Comparison of ENCODE assay signal across 19 cellular contexts in genomic region chr1:20678599-20678998, GRCh38. TPM values are rescaled to one million over a fixed set of nuclear protein-coding genes. Genes with fewer than 3 reads are reported as not detected.
DNase-seq lines count a peak whose midpoint lies in the region; ATAC-seq and TF ChIP-seq lines count a peak whose summit lies in the region.
"Had no signal": no experiment of that assay in that cellular context is flagged by ENCODE, and none has a peak within 500 bp of the region (broad histone marks: within the 10 kb centered on the region; RNA-seq: fewer than 3 reads in every experiment).

No MANE protein-coding gene starts in this region.

- H3K36me3 ChIP-seq in KMS-11 (ENCODE audit: insufficient read depth) (no peaks in the 10 kb centered on the region), sigmoid colon (no peaks in the 10 kb centered on the region)
- H3K36me3 ChIP-seq: vagina had no signal

- peaks cover 15% of the 10 kb centered on the region for H3K4me1 Mint-ChIP-seq in activated B cell treated with CpG ODN at 0.5 μM for 24 hours
- H3K4me1 Mint-ChIP-seq in stimulated activated memory B cell treated with anti-CD40 and anti-IgM and Interleukin-4, amounts not matched to agents 10 μg/mL and 1 μg/mL and 100 μg/mL, for 72 hours: peaks cover 15% of the 10 kb centered on the region

- H3K4me3 ChIP-seq in KMS-11 (IDR thresholded peaks at IDR 0.05; ENCODE audit: insufficient read depth, low read depth, low read length) (no peak overlapping the region), sigmoid colon (no peak overlapping the region)
- H3K4me3 ChIP-seq: vagina had no signal

- no peaks in the 10 kb centered on the region for H3K79me2 ChIP-seq in KMS-11 (ENCODE audit: insufficient read depth, low read depth)

- no peak for TF ChIP-seq CTCF in KMS-11 (conservative IDR thresholded peaks at IDR 0.05; ENCODE audit: low read depth, low read length)
- no peak for TF ChIP-seq CTCF in activated B cell treated with CpG ODN at 0.5 μM for 24 hours (IDR thresholded peaks at IDR 0.05)
- no peak for TF ChIP-seq CTCF in sigmoid colon (IDR thresholded peaks at IDR 0.05)

- H3K27ac Mint-ChIP-seq in activated B cell treated with CpG ODN at 0.5 μM for 24 hours: peak overlapping the region; percentile 46
- peak overlapping the region; percentile 3 for H3K27ac Mint-ChIP-seq in stimulated activated memory B cell treated with anti-CD40 and anti-IgM and Interleukin-4, amounts not matched to agents 10 μg/mL and 1 μg/mL and 100 μg/mL, for 72 hours
- H3K27ac Mint-ChIP-seq: activated T-helper 1 cell treated with anti-CD3 and anti-CD28 coated beads, Interleukin-12 subunit alpha, Interleukin-12 subunit beta, Interleukin-2, Interleukin-4 antibody, amounts not matched to agents 30 ng/mL and 10 ng/mL and 1 ng/mL, durations not matched to agents 14 hours and 24 hours and 36 hours; HFFc6 had no signal

- H3K27ac ChIP-seq in KMS-11 (no peak overlapping the region), sigmoid colon (no peak overlapping the region)
- H3K27ac ChIP-seq: foreskin keratinocyte, vagina had no signal

- ATAC-seq in Right ventricle myocardium inferior (no peak), Right ventricle myocardium superior (ENCODE audit: poor library complexity) (no peak), activated B cell treated with CpG ODN at 0.5 μM for 24 hours (ENCODE audit: low read depth) (peak; percentile 21), HG02571 (IDR thresholded peaks at IDR 0.05; ENCODE audit: unreplicated experiment) (no peak)
- ATAC-seq in stimulated activated memory B cell treated with anti-CD40 and anti-IgM and Interleukin-4, amounts not matched to agents 10 μg/mL and 1 μg/mL and 100 μg/mL, for 72 hours: peak; percentile 79
- ATAC-seq: foreskin keratinocyte had no signal

- H3K36me3 Mint-ChIP-seq in activated B cell treated with CpG ODN at 0.5 μM for 24 hours (ENCODE audit: low read depth): peaks cover 3% of the 10 kb centered on the region
- H3K36me3 Mint-ChIP-seq in stimulated activated memory B cell treated with anti-CD40 and anti-IgM and Interleukin-4, amounts not matched to agents 10 μg/mL and 1 μg/mL and 100 μg/mL, for 72 hours: no peaks in the 10 kb centered on the region

- WGBS in sigmoid colon, 2 donors: 56 to 82% methylated on average over 6 of the region's 6 CpGs

- DNase-seq in Right ventricle myocardium inferior (ENCODE audit: missing footprints): peak; percentile 15
- no peak for DNase-seq in Right ventricle myocardium superior
- DNase-seq in activated B cell treated with CpG ODN at 0.5 μM for 24 hours: no peak
- no peak for DNase-seq in cerebellar nuclear complex (lab: John Stamatoyannopoulos, UW)
- no peak for DNase-seq in sigmoid colon
- DNase-seq: activated CD4-positive, CD25-positive, alpha-beta regulatory T cell; DMS53; foreskin keratinocyte; HFFc6; NCI-H187 treated with DMSO at 0.1 percent for 48 hours; NCI-H748 treated with DMSO at 0.1 percent for 48 hours; stimulated activated CD4-positive, alpha-beta T cell treated with anti-CD3 and anti-CD28 coated beads, Interleukin-1b, Interleukin-23, amount 100 ng/mL, for 48 hours had no signal

- CTCF ChIA-PET in activated B cell treated with CpG ODN at 0.5 μM for 24 hours (lab: Charles Lee): no interaction called here

- TF ChIP-seq POLR2A in sigmoid colon (IDR thresholded peaks at IDR 0.05): no peak

- H3K9me3 ChIP-seq in sigmoid colon: no peaks in the 10 kb centered on the region
- H3K9me3 ChIP-seq: vagina had no signal

- no peak overlapping the region for H3K9ac ChIP-seq in KMS-11

- H2AFZ ChIP-seq in KMS-11 (ENCODE audit: low read depth): no peak overlapping the region

- H3K4me2 ChIP-seq in KMS-11: peak overlapping the region; percentile 61; the same call in 1 of the 2 replicates

- H3K4me1 ChIP-seq in KMS-11 (ENCODE audit: low read depth, poor library complexity, severe bottlenecking): peaks cover 19% of the 10 kb centered on the region
- no peaks in the 10 kb centered on the region for H3K4me1 ChIP-seq in sigmoid colon
- H3K4me1 ChIP-seq: foreskin keratinocyte, vagina had no signal

- H3K4me3 Mint-ChIP-seq in activated B cell treated with CpG ODN at 0.5 μM for 24 hours: peak overlapping the region; percentile 57
- H3K4me3 Mint-ChIP-seq in stimulated activated memory B cell treated with anti-CD40 and anti-IgM and Interleukin-4, amounts not matched to agents 10 μg/mL and 1 μg/mL and 100 μg/mL, for 72 hours: peak overlapping the region; percentile 44
- H3K4me3 Mint-ChIP-seq: activated T-helper 1 cell treated with anti-CD3 and anti-CD28 coated beads, Interleukin-12 subunit alpha, Interleukin-12 subunit beta, Interleukin-2, Interleukin-4 antibody, amounts not matched to agents 30 ng/mL and 10 ng/mL and 1 ng/mL, durations not matched to agents 14 hours and 24 hours and 36 hours; HFFc6 had no signal

- intact Hi-C loops in Right ventricle myocardium inferior (cut with DNase I) (no loop called here), Right ventricle myocardium superior (cut with DNase I) (no loop called here), activated B cell treated with CpG ODN at 0.5 μM for 24 hours (cut with micrococcal nuclease) (no loop called here), sigmoid colon (cut with DNase I) (no loop called here)

- H3K27me3 Mint-ChIP-seq in activated B cell treated with CpG ODN at 0.5 μM for 24 hours: peaks cover under 1% of the 10 kb centered on the region
- peaks cover 9% of the 10 kb centered on the region for H3K27me3 Mint-ChIP-seq in stimulated activated memory B cell treated with anti-CD40 and anti-IgM and Interleukin-4, amounts not matched to agents 10 μg/mL and 1 μg/mL and 100 μg/mL, for 72 hours

- POLR2A ChIA-PET in activated B cell treated with CpG ODN at 0.5 μM for 24 hours (lab: Charles Lee): no interaction called here

- TF ChIP-seq EP300 in sigmoid colon (IDR thresholded peaks at IDR 0.05): no peak

- peaks cover 91% of the 10 kb centered on the region for H3K27me3 ChIP-seq in KMS-11 (ENCODE audit: insufficient read depth, low read depth)
- no peaks in the 10 kb centered on the region for H3K27me3 ChIP-seq in sigmoid colon
- H3K27me3 ChIP-seq: foreskin keratinocyte, vagina had no signal

- H3K9me3 Mint-ChIP-seq in activated B cell treated with CpG ODN at 0.5 μM for 24 hours: peaks cover 4% of the 10 kb centered on the region
- H3K9me3 Mint-ChIP-seq in stimulated activated memory B cell treated with anti-CD40 and anti-IgM and Interleukin-4, amounts not matched to agents 10 μg/mL and 1 μg/mL and 100 μg/mL, for 72 hours: peaks cover 5% of the 10 kb centered on the region
- H3K9me3 Mint-ChIP-seq: HFFc6 had no signal

- H4K20me1 ChIP-seq in KMS-11 (ENCODE audit: insufficient read depth): no peaks in the 10 kb centered on the region

RNA-seq across cellular contexts. Expression of gene DDOST, which starts 17.4 kb away (rescaled TPM):
- total RNA-seq in Right ventricle myocardium inferior (150 TPM), Right ventricle myocardium superior (130 TPM), activated B cell treated with CpG ODN at 0.5 μM for 24 hours (132 TPM in 2 replicates), sigmoid colon (10 to 100 TPM; 87.8 to 98.9 (median 91.1) TPM)
- 100 to 1,000 TPM in 1 of 3 donors, 10 to 100 TPM in 2; 61.3 to 243 (median 77.0) TPM for polyA plus RNA-seq in sigmoid colon

RNA-seq across cellular contexts. Expression of gene KIF17, which starts 39.2 kb away (rescaled TPM):
- 6.0 TPM for total RNA-seq in Right ventricle myocardium inferior
- 5.2 TPM for total RNA-seq in Right ventricle myocardium superior
- not detected in 2 replicates for total RNA-seq in activated B cell treated with CpG ODN at 0.5 μM for 24 hours
- total RNA-seq in sigmoid colon: 1 to 10 TPM in 3 of 4 donors, under 1 TPM in 1; 0.54 to 2.2 (median 1.5) TPM
- 1 to 10 TPM in 2 of 3 donors, under 1 TPM in 1; 0.69 to 2.4 (median 1.3) TPM for polyA plus RNA-seq in sigmoid colon
- total RNA-seq: activated T-helper 1 cell treated with anti-CD3 and anti-CD28 coated beads, Interleukin-12 subunit alpha, Interleukin-12 subunit beta, Interleukin-2, Interleukin-4 antibody, amounts not matched to agents 30 ng/mL and 10 ng/mL and 1 ng/mL, durations not matched to agents 14 hours and 24 hours and 36 hours; SK-MEL-5 had no signal

RNA-seq across cellular contexts. Expression of gene PINK1, which starts 45.3 kb away (rescaled TPM):
- total RNA-seq in Right ventricle myocardium inferior: 288 TPM
- 288 TPM for total RNA-seq in Right ventricle myocardium superior
- total RNA-seq in activated B cell treated with CpG ODN at 0.5 μM for 24 hours: 3.4 and 4.2 TPM in 2 replicates
- 100 to 1,000 TPM; 137 to 179 (median 161) TPM for total RNA-seq in sigmoid colon
- polyA plus RNA-seq in sigmoid colon: 100 to 1,000 TPM in 2 of 3 donors, 10 to 100 TPM in 1; 60.1 to 149 (median 144) TPM

RNA-seq across cellular contexts. Expression of gene SH2D5, which starts 53.9 kb away (rescaled TPM):
- total RNA-seq in Right ventricle myocardium inferior: not detected
- not detected for total RNA-seq in Right ventricle myocardium superior
- total RNA-seq in activated B cell treated with CpG ODN at 0.5 μM for 24 hours: 0.69 and 0.89 TPM in 2 replicates
- total RNA-seq in sigmoid colon: under 1 TPM in 3 of 4 donors, not detected in 1; 0.14 to 0.55 (median 0.36) TPM
- under 1 TPM in 2 of 3 donors, not detected in 1; under 0.01 to 0.09 TPM for polyA plus RNA-seq in sigmoid colon
- total RNA-seq: mononuclear cell, vagina had no signal

Comparison
In these comparisons a context has a peak if more than half of its experiments do, and no peak if none do; other contexts are left out.
1. ATAC-seq: peak in activated B cell treated with CpG ODN at 0.5 μM for 24 hours (single experiment) and stimulated activated memory B cell treated with anti-CD40 and anti-IgM and Interleukin-4, amounts not matched to agents 10 μg/mL and 1 μg/mL and 100 μg/mL, for 72 hours (single experiment); none in Right ventricle myocardium inferior (single experiment), Right ventricle myocardium superior (single experiment) and HG02571 (single experiment).
2. RNA of gene PINK1, which starts 45.3 kb away (total RNA-seq): 288 TPM in Right ventricle myocardium inferior (single experiment), 288 TPM in Right ventricle myocardium superior (single experiment) and 137 to 179 TPM in sigmoid colon; 3.4 to 4.2 TPM in activated B cell treated with CpG ODN at 0.5 μM for 24 hours; every median in the first group is over 10 times any median in the second.